In the genomic region with DNA sequence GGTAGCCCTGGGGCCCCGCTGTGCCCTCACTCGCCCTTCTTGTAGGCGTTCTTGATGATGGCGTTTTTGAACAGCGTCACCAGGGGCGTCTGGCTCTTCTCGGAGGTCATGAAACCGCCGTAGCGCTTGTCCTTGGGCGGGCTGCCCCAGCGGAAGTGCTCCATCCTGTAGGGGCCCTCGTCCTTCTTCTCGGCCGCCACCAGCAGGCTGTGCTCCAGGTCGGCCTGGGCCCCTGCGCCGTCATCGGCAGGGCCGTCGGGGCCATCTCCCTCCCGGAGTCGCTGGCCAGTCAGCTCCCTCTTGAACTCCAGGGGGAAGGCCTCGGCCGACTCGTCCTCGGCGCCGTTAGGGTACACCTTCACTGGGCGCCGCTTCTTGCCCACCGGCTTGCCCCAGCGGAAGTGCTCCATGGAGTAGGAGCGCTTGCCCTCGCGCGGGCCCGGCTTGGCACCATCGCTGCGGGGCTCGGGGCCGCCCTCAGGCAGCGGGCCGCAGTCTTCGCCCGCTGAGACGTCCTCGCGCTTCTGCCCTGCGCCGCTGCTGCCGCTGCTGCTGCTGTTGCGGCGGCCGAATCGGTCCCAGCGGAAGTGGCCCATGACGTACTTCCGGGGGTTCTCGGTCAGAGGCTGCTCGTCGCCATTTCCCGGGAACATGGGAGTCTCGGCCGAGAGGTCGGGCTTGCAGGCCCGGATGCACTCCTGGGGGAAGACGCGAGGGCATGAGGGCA, we compare ENCODE assay signal across 1 cellular context.
TF ChIP-seq lines count a peak whose summit lies in the region.

No MANE protein-coding gene starts in this region.

TF ChIP-seq in endothelial cell of umbilical vein, 7 proteins besides CTCF, POLR2A, EP300 and RAD21:
- TF ChIP-seq EZH2 (IDR thresholded peaks at IDR 0.05; ENCODE audit: borderline replicate concordance, low read depth, low read length, severe bottlenecking) (no peak), GATA2 (IDR thresholded peaks at IDR 0.05; ENCODE audit: insufficient read depth, insufficient read length, low read depth, low read length) (no peak), FOS (IDR thresholded peaks at IDR 0.05; ENCODE audit: borderline replicate concordance, insufficient read depth, low read length) (no peak), JUN (IDR thresholded peaks at IDR 0.05; ENCODE audit: borderline replicate concordance, insufficient read depth, insufficient read length, low read depth) (no peak), MYC (IDR thresholded peaks at IDR 0.05; ENCODE audit: low read depth, low read length) (no peak), POLR2AphosphoS5 (IDR thresholded peaks at IDR 0.05; ENCODE audit: insufficient read depth, low read depth, low read length) (no peak)
- TF ChIP-seq, protein P1, sequence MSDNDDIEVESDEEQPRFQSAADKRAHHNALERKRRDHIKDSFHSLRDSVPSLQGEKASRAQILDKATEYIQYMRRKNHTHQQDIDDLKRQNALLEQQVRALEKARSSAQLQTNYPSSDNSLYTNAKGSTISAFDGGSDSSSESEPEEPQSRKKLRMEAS (IDR thresholded peaks at IDR 0.05; ENCODE audit: insufficient read depth, insufficient read length) = no peak
TF ChIP-seq in endothelial cell of umbilical vein: peak in this region for 0.
